In genomic region chr4:70734971-70735370, GRCh38 we compare ENCODE assay signal across 8 cellular contexts. TPM values are rescaled to one million over a fixed set of nuclear protein-coding genes. Genes with fewer than 3 reads are reported as not detected.
DNase-seq lines count a peak whose midpoint lies in the region; ATAC-seq and TF ChIP-seq lines count a peak whose summit lies in the region.

No MANE protein-coding gene starts in this region.

- H3K9ac ChIP-seq in trophoblast cell (ENCODE audit: low read length): no peak overlapping the region

- intact Hi-C loops in breast epithelium (cut with DNase I; ENCODE audit: low total_unique reads): no loop called here

- no peaks in the 10 kb centered on the region for H3K27me3 ChIP-seq in breast epithelium
- H3K27me3 ChIP-seq in muscle layer of duodenum (ENCODE audit: low read depth, low read length): no peaks in the 10 kb centered on the region
- H3K27me3 ChIP-seq in trophoblast cell (ENCODE audit: insufficient read depth, low read length): no peaks in the 10 kb centered on the region

- H2BK5ac ChIP-seq in trophoblast cell (ENCODE audit: low read depth, low read length, poor library complexity): no peak overlapping the region

- TF ChIP-seq CTCF in GM12864 (IDR thresholded peaks at IDR 0.05; ENCODE audit: low read depth, low read length, missing control alignments) (no peak), breast epithelium (IDR thresholded peaks at IDR 0.05) (no peak)

- H2BK120ac ChIP-seq in trophoblast cell (ENCODE audit: insufficient read depth, low read length, poor library complexity): no peak overlapping the region

- TF ChIP-seq POLR2A in breast epithelium (IDR thresholded peaks at IDR 0.05): no peak

- H2BK12ac ChIP-seq in trophoblast cell (ENCODE audit: low read length): no peak overlapping the region

- no peak overlapping the region for H3K4me2 ChIP-seq in trophoblast cell (ENCODE audit: low read length)

- H3K9me3 ChIP-seq in breast epithelium (no peaks in the 10 kb centered on the region), muscle layer of duodenum (ENCODE audit: control insufficient read depth in 1 of 2, low read length in 2 of 2) (no peaks in the 10 kb centered on the region), trophoblast cell (ENCODE audit: insufficient read depth, low read depth, low read length) (no peaks in the 10 kb centered on the region)

- no peak overlapping the region for H3K4ac ChIP-seq in trophoblast cell (ENCODE audit: low read depth, low read length)

- H3K27ac ChIP-seq in breast epithelium (peak overlapping the region; percentile 73 to 81), muscle layer of duodenum (ENCODE audit: low read length) (peak overlapping the region; percentile 64), trophoblast cell (ENCODE audit: low read depth, low read length) (no peak overlapping the region)

- no peaks in the 10 kb centered on the region for H3K79me2 ChIP-seq in trophoblast cell (ENCODE audit: control insufficient read depth, insufficient read depth, low read length, poor library complexity)

- H3K4me3 ChIP-seq in GM12864 (ENCODE audit: low read depth, low read length) (peak overlapping the region; percentile 35; the same call in 1 of the 2 replicates), breast epithelium (peak overlapping the region; percentile 29 to 57 (median 40)), muscle layer of duodenum (ENCODE audit: low read depth in 1 of 2, low read length in 2 of 2) (peak overlapping the region; percentile 31 to 66), trophoblast cell (ENCODE audit: low read depth, low read length) (no peak overlapping the region)
- peak overlapping the region; percentile 55 for H3K4me3 ChIP-seq in Jurkat, Clone E6-1 (ENCODE audit: low read length)

- no peak for DNase-seq in GM12864 (ENCODE audit: low read depth)
- peak; percentile 78 for DNase-seq in Jurkat, Clone E6-1 (ENCODE audit: low read depth, low spot score)
- no peak for DNase-seq in breast epithelium (ENCODE audit: low spot score in 2 of 2)
- no peak for DNase-seq in activated gamma-delta T cell treated with Interleukin-2 at 50 U/mL for 16 hours
- no peak for DNase-seq in trophoblast cell
- DNase-seq in activated CD8-positive, alpha-beta memory T cell treated with anti-CD3 and anti-CD28 coated beads for 24 hours: no peak

- no peak overlapping the region for H3K14ac ChIP-seq in trophoblast cell (ENCODE audit: low read length)

- H3K36me3 ChIP-seq in breast epithelium (no peaks in the 10 kb centered on the region), muscle layer of duodenum (ENCODE audit: control insufficient read depth in 1 of 2, insufficient read depth in 2 of 2, low read length in 2 of 2) (no peaks in the 10 kb centered on the region), trophoblast cell (ENCODE audit: control insufficient read depth in 1 of 2, insufficient read depth in 2 of 2, low read length in 2 of 2) (no peaks in the 10 kb centered on the region)

- no peak overlapping the region for H3K23ac ChIP-seq in trophoblast cell (ENCODE audit: low read length)

- H2AFZ ChIP-seq in trophoblast cell (ENCODE audit: insufficient read depth, low read length, poor library complexity): no peak overlapping the region

- H3K4me1 ChIP-seq in breast epithelium (no peaks in the 10 kb centered on the region), muscle layer of duodenum (ENCODE audit: control insufficient read depth in 1 of 2, insufficient read depth in 2 of 2, low read length in 2 of 2) (peaks cover 3 to 4% of the 10 kb centered on the region in 2 donors), trophoblast cell (ENCODE audit: control insufficient read depth in 1 of 2, insufficient read depth in 2 of 2, low read length in 2 of 2) (no peaks in the 10 kb centered on the region)

- H3K18ac ChIP-seq in trophoblast cell (ENCODE audit: low read length): no peak overlapping the region

- no peaks in the 10 kb centered on the region for H3K79me1 ChIP-seq in trophoblast cell (ENCODE audit: low read length)

- no peak for ATAC-seq in HG02981 (IDR thresholded peaks at IDR 0.05; ENCODE audit: unreplicated experiment)

- WGBS in trophoblast cell (ENCODE audit: extremely low coverage, insufficient coverage, insufficient read length): no CpG with 5 or more reads among the region's 3 CpGs

- H4K91ac ChIP-seq in trophoblast cell (ENCODE audit: low read depth, low read length): no peak overlapping the region

- H2AK5ac ChIP-seq in trophoblast cell (ENCODE audit: low read length): no peak overlapping the region

- no peak overlapping the region for H4K8ac ChIP-seq in trophoblast cell (ENCODE audit: low read depth, low read length)

- H4K12ac ChIP-seq in trophoblast cell (ENCODE audit: low read depth, low read length): no peak overlapping the region

RNA-seq across cellular contexts. Expression of gene RUFY3, which starts 13.2 kb away (rescaled TPM):
- 41.7 TPM for polyA plus RNA-seq in Jurkat, Clone E6-1 (2012; ENCODE audit: insufficient read depth, insufficient read length)
- total RNA-seq in breast epithelium: 10 to 100 TPM; 60.0 to 95.9 (median 83.6) TPM
- 22.8 and 24.6 TPM in 2 replicates for polyA plus RNA-seq in trophoblast cell (2013)

RNA-seq across cellular contexts. Expression of gene UTP3, which starts 46.6 kb away (rescaled TPM):
- polyA plus RNA-seq in Jurkat, Clone E6-1 (2012; ENCODE audit: insufficient read depth, insufficient read length): 46.5 TPM
- 10 to 100 TPM; 18.9 to 22.0 (median 19.3) TPM for total RNA-seq in breast epithelium
- 26.5 and 27.7 TPM in 2 replicates for polyA plus RNA-seq in trophoblast cell (2013)
